9 cellular contexts compared by ENCODE assay signal in genomic region chr12:101743724-101744472, GRCh38. TPM values are rescaled to one million over a fixed set of nuclear protein-coding genes. Genes with fewer than 3 reads are reported as not detected.
DNase-seq lines count a peak whose midpoint lies in the region; ATAC-seq and TF ChIP-seq lines count a peak whose summit lies in the region.
"Had no signal": no experiment of that assay in that cellular context is flagged by ENCODE, and none has a peak within 500 bp of the region (broad histone marks: within the 10 kb centered on the region; RNA-seq: fewer than 3 reads in every experiment).

No MANE protein-coding gene starts in this region.

- H3K79me2 ChIP-seq in DND-41 (ENCODE audit: insufficient read depth, low read length) = no peaks in the 10 kb centered on the region

- peaks cover 2% of the 10 kb centered on the region; the same call in 1 of the 2 replicates for H3K4me1 ChIP-seq in DND-41 (ENCODE audit: insufficient read depth, low read length)

- no peak for TF ChIP-seq CTCF in DND-41 (IDR thresholded peaks at IDR 0.05; ENCODE audit: borderline replicate concordance, extremely low read depth, low read length, poor library complexity, severe bottlenecking)
- TF ChIP-seq CTCF in omental fat pad (IDR thresholded peaks at IDR 0.05) = no peak

- peak overlapping the region; percentile 24 to 49 for H3K4me3 Mint-ChIP-seq in effector memory CD8-positive, alpha-beta T cell

- ATAC-seq in DND-41 (ENCODE audit: insufficient read depth, low read depth) (peak; percentile 76), GM19328 (IDR thresholded peaks at IDR 0.05; ENCODE audit: unreplicated experiment) (peak; percentile 92), HG03095 (IDR thresholded peaks at IDR 0.05; ENCODE audit: unreplicated experiment) (peak; percentile 97), omental fat pad (ENCODE audit: low FRiP score) (no peak)
- peak; percentile 89 for ATAC-seq in effector memory CD8-positive, alpha-beta T cell (replicated peaks)

- 0 out of 2 replicates have a peak overlapping the region, but pooled peaks have one; percentile 16 for H3K27ac ChIP-seq in DND-41 (ENCODE audit: low read length)

- no peaks in the 10 kb centered on the region for H3K27me3 Mint-ChIP-seq in effector memory CD8-positive, alpha-beta T cell

- no peaks in the 10 kb centered on the region for H4K20me1 ChIP-seq in DND-41 (ENCODE audit: insufficient read depth, low read length)

- no peak overlapping the region for H2AFZ ChIP-seq in DND-41 (ENCODE audit: low read depth, low read length)

- H3K27me3 ChIP-seq in DND-41 (ENCODE audit: insufficient read depth, low read length, poor library complexity) = no peaks in the 10 kb centered on the region

- H3K4me2 ChIP-seq in DND-41 (ENCODE audit: insufficient read depth, low read length) = no peak overlapping the region

- H3K9ac ChIP-seq in DND-41 (ENCODE audit: low read depth, low read length) = no peak overlapping the region

- H3K9me3 Mint-ChIP-seq in effector memory CD8-positive, alpha-beta T cell = no peaks in the 10 kb centered on the region

- DNase-seq in DND-41 (peak; percentile 22), OCI-M1 (lab: John Stamatoyannopoulos, UW) (no peak), omental fat pad (ENCODE audit: low spot score) (no peak)
- peak; percentile 16 to 36 (median 27) for DNase-seq in effector memory CD8-positive, alpha-beta T cell
- DNase-seq in stimulated activated naive CD4-positive, alpha-beta T cell (lab: John Stamatoyannopoulos, UW) = no peak
- no peak for DNase-seq in activated effector memory CD4-positive, alpha-beta T cell treated with Interleukin-2 at 50 U/mL for 16 hours
- DNase-seq: central memory CD4-positive, alpha-beta T cell had no signal

- peak overlapping the region; percentile 73 to 95 for H3K27ac Mint-ChIP-seq in effector memory CD8-positive, alpha-beta T cell

- H3K36me3 ChIP-seq in DND-41 (ENCODE audit: insufficient read depth, low read length) = peaks cover 49% of the 10 kb centered on the region

- H3K4me1 Mint-ChIP-seq in effector memory CD8-positive, alpha-beta T cell (ENCODE audit: low read depth in 2 of 2) = peaks cover 16 to 22% of the 10 kb centered on the region in 2 donors

- no peaks in the 10 kb centered on the region for H3K9me3 ChIP-seq in DND-41 (ENCODE audit: insufficient read depth, low read length, severe bottlenecking)

- peaks cover 24% of the 10 kb centered on the region for H3K36me3 Mint-ChIP-seq in effector memory CD8-positive, alpha-beta T cell (ENCODE audit: insufficient read depth)

- no peak overlapping the region for H3K4me3 ChIP-seq in DND-41 (ENCODE audit: low read depth in 1 of 2, low read length in 2 of 2)

RNA-seq across cellular contexts. Expression of gene SYCP3, which starts 4.6 kb away (rescaled TPM):
- under 1 TPM in 2 of 4 donors, not detected in 2; 0.31 to 0.36 TPM for total RNA-seq in omental fat pad

RNA-seq across cellular contexts. Expression of gene CHPT1, which starts 46.5 kb away (rescaled TPM):
- 100 to 1,000 TPM in 1 of 4 donors, 10 to 100 TPM in 3; 43.8 to 107 (median 60.2) TPM for total RNA-seq in omental fat pad

Comparison
In these comparisons a context has a peak if more than half of its experiments do, and no peak if none do; other contexts are left out.
1. DNase-seq: peak in DND-41 (single experiment) and effector memory CD8-positive, alpha-beta T cell (3 of 3); none in OCI-M1 (single experiment), omental fat pad (single experiment), stimulated activated naive CD4-positive, alpha-beta T cell (0 of 6) and activated effector memory CD4-positive, alpha-beta T cell treated with Interleukin-2 at 50 U/mL for 16 hours (single experiment).